ENCODE assay signal across 15 cellular contexts in the genomic region with DNA sequence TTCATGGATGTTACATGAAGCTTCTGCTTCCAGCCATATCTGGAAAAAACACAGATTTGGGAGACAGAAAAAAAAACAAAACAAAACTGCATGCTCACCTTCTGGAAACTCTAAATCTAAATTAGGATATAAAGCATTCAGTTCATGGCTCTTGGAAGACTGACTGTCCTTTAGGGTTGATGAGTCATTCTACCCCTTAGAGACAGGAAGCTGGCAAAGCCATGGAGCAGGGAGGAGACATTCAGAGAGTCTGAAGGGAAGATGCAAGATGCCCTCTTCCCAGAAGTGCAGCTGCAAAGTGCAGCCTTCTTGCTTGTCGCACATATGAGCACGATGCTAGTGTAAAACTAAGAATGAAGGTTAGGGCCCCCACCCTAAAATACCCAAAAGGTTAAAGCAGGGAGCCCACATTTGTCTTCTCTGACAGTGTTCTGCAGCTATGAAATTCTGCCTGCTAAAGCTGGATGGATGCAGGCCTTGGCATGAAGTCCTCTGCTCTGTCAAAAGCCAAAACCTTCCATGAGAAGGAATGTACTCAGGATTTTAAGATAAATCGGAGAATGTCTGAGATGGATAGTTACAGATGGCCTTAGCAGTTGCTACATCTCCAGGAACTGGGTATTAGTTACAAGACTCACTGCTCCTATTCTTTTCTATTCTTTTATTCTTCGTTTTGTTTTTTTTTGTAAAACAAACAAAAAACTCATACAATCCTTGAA.
DNase-seq lines count a peak whose midpoint lies in the region; ATAC-seq and TF ChIP-seq lines count a peak whose summit lies in the region.
"Had no signal": no experiment of that assay in that cellular context is flagged by ENCODE, and none has a peak within 500 bp of the region (broad histone marks: within the 10 kb centered on the region; RNA-seq: fewer than 3 reads in every experiment).

No MANE protein-coding gene starts in this region.

- H4K20me1 ChIP-seq in hepatocyte (ENCODE audit: insufficient read depth, poor library complexity, severe bottlenecking), result no peaks in the 10 kb centered on the region
- H4K20me1 ChIP-seq: BLaER1 had no signal

- H3K4me1 ChIP-seq in A673 (ENCODE audit: insufficient read depth, low read length, poor library complexity, severe bottlenecking), result peaks cover 6% of the 10 kb centered on the region
- peaks cover 10% of the 10 kb centered on the region for H3K4me1 ChIP-seq in hepatocyte (ENCODE audit: insufficient read depth)
- H3K4me1 ChIP-seq in esophagus squamous epithelium, result peaks cover 0 to 11% (median 0%) of the 10 kb centered on the region in 3 donors
- H3K4me1 ChIP-seq: BLaER1 had no signal

- ATAC-seq in HG03432 (IDR thresholded peaks at IDR 0.05; ENCODE audit: unreplicated experiment) (no peak), HG03378 (IDR thresholded peaks at IDR 0.05; ENCODE audit: unreplicated experiment) (no peak)

- intact Hi-C loops in A673 (cut with micrococcal nuclease; ENCODE audit: unreplicated experiment), result no loop called here
- intact Hi-C loops in esophagus squamous epithelium (cut with DNase I), result no loop called here

- H3K4me3 ChIP-seq in A673 (ENCODE audit: low read depth, low read length, poor library complexity, severe bottlenecking) (no peak overlapping the region), hepatocyte (no peak overlapping the region), esophagus squamous epithelium (no peak overlapping the region)
- H3K4me3 ChIP-seq: BLaER1, ovary, tibial artery had no signal

- no peak overlapping the region for H3K4me2 ChIP-seq in hepatocyte
- H3K4me2 ChIP-seq: BLaER1 had no signal

- no TSS peak for BruUV-seq in A673 (replicated peaks; lab: Mats Ljungman, UMichigan)

- H3K9me2 ChIP-seq in hepatocyte (replicated peaks; ENCODE audit: insufficient read depth), result no peaks in the 10 kb centered on the region

- POLR2A ChIA-PET in A673 (lab: Charles Lee; ENCODE audit: low non-redundant PET), result no interaction called here

- TF ChIP-seq CTCF in A673 (conservative IDR thresholded peaks at IDR 0.05; ENCODE audit: low read depth, low read length) (no peak), hepatocyte (IDR thresholded peaks at IDR 0.05; ENCODE audit: poor library complexity) (no peak), esophagus squamous epithelium (IDR thresholded peaks at IDR 0.05) (no peak)

- 83% methylated on average over 4 of the region's 4 CpGs for WGBS in hepatocyte (ENCODE audit: low lambda C conversion rate, missing lambda C conversion rate)
- 71 to 77% methylated on average over 4 of the region's 4 CpGs for WGBS in esophagus squamous epithelium, 2 donors

- H3K36me3 ChIP-seq in A673 (ENCODE audit: insufficient read depth, low read length, poor library complexity, severe bottlenecking) (no peaks in the 10 kb centered on the region), hepatocyte (replicated peaks; ENCODE audit: insufficient read depth, low read depth) (no peaks in the 10 kb centered on the region), esophagus squamous epithelium (no peaks in the 10 kb centered on the region)
- H3K36me3 ChIP-seq: BLaER1, ovary, tibial artery had no signal

- DNase-seq in A673 (ENCODE audit: low spot score), result peak; percentile 65
- peak; percentile 35 for DNase-seq in HS-5 (ENCODE audit: low read depth)
- DNase-seq in amniotic stem cell (lab: John Stamatoyannopoulos, UW), result peak; percentile 33
- no peak for DNase-seq in hepatocyte (ENCODE audit: low spot score)
- DNase-seq in stimulated activated naive CD4-positive, alpha-beta T cell (lab: John Stamatoyannopoulos, UW), result no peak
- no peak for DNase-seq in esophagus squamous epithelium (lab: John Stamatoyannopoulos, UW)
- DNase-seq: activated naive CD4-positive, alpha-beta T cell treated with anti-CD3 and anti-CD28 coated beads, Interleukin-2, amount 10 ng/mL, durations not matched to agents 7 days and 5 days; effector memory CD4-positive, alpha-beta T cell; islet precursor cell; NCI-H2227 treated with DMSO at 0.1 percent for 48 hours; ovary had no signal

- H2AFZ ChIP-seq in hepatocyte, result no peak overlapping the region

- no peaks in the 10 kb centered on the region for H3K9me3 ChIP-seq in A673 (ENCODE audit: low read depth, low read length, poor library complexity, severe bottlenecking)
- no peaks in the 10 kb centered on the region for H3K9me3 ChIP-seq in hepatocyte (ENCODE audit: low read depth)
- no peaks in the 10 kb centered on the region for H3K9me3 ChIP-seq in esophagus squamous epithelium
- H3K9me3 ChIP-seq: BLaER1, ovary, tibial artery had no signal

- H3K27ac ChIP-seq in A673 (ENCODE audit: low read depth, low read length, poor library complexity, severe bottlenecking), result no peak overlapping the region
- H3K27ac ChIP-seq in hepatocyte, result peak overlapping the region; percentile 23
- H3K27ac ChIP-seq in esophagus squamous epithelium, result no peak overlapping the region
- H3K27ac ChIP-seq: BLaER1, ovary had no signal

- no peaks in the 10 kb centered on the region for H3K79me2 ChIP-seq in hepatocyte

- H3K27me3 ChIP-seq in A673 (replicated peaks; ENCODE audit: insufficient read depth, low read depth, low read length, poor library complexity), result no peaks in the 10 kb centered on the region
- no peaks in the 10 kb centered on the region for H3K27me3 ChIP-seq in hepatocyte
- no peaks in the 10 kb centered on the region for H3K27me3 ChIP-seq in esophagus squamous epithelium
- H3K27me3 ChIP-seq: BLaER1, ovary, tibial artery had no signal

- no peak for TF ChIP-seq POLR2A in esophagus squamous epithelium (IDR thresholded peaks at IDR 0.05)

- CTCF ChIA-PET in A673 (lab: Charles Lee), result no interaction called here

Comparison
In these comparisons a context has a peak if more than half of its experiments do, and no peak if none do; other contexts are left out.
1. DNase-seq: peak in A673 (single experiment), HS-5 (single experiment) and amniotic stem cell (single experiment); none in hepatocyte (single experiment), stimulated activated naive CD4-positive, alpha-beta T cell (0 of 6) and esophagus squamous epithelium (single experiment).